29 cellular contexts compared by ENCODE assay signal in the genomic region with DNA sequence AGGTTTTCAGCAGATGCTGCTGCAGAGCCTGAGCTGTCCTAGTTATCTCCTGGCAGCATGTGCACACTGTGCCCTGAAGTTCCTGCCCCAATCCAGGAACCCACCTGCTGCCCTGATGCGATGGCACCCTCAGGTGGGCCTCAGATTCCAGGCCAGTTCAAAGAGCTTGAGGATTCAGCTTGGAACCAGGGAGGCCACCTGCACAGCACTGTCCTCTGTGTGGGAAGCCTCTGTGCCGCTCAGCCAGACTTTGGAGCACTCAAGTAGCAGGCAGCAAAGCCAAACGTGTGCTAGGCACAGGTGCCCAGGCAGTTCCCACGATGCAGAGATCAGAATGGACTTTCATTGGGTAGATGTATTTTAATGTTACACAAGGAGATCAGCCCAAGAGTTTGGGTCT.
"Had no signal": no experiment of that assay in that cellular context is flagged by ENCODE, and none has a peak within 500 bp of the region (broad histone marks: within the 10 kb centered on the region; RNA-seq: fewer than 3 reads in every experiment).

No MANE protein-coding gene starts in this region.

- DNase-seq: activated CD4-positive, alpha-beta memory T cell treated with anti-CD3 and anti-CD28 coated beads for 36 hours; activated CD4-positive, alpha-beta T cell treated with anti-CD3 and anti-CD28 coated beads for 1 hour; activated CD4-positive, alpha-beta T cell treated with anti-CD3 and anti-CD28 coated beads for 48 hours; activated CD8-positive, alpha-beta memory T cell treated with anti-CD3 and anti-CD28 coated beads, Interleukin-2, amount 10 ng/mL, durations not matched to agents 7 days and 5 days; activated CD8-positive, alpha-beta memory T cell treated with anti-CD3 and anti-CD28 coated beads, Interleukin-2, amount 50 U/mL, for 4 hours; activated CD8-positive, alpha-beta T cell treated with anti-CD3 and anti-CD28 coated beads, Interleukin-2, amount 10 ng/mL, durations not matched to agents 7 days and 5 days; activated gamma-delta T cell treated with Interleukin-2 at 50 U/mL for 16 hours; activated naive CD4-positive, alpha-beta T cell treated with anti-CD3 and anti-CD28 coated beads for 36 hours; activated naive CD8-positive, alpha-beta T cell treated with anti-CD3 and anti-CD28 coated beads, Interleukin-2, amount 10 ng/mL, durations not matched to agents 7 days and 5 days; activated T-cell treated with anti-CD3 and anti-CD28 coated beads, Interleukin-2, amount 50 U/mL, for 1 hour; activated T-cell treated with anti-CD3 and anti-CD28 coated beads, Interleukin-2, amount 50 U/mL, for 48 hours; central memory CD4-positive, alpha-beta T cell; effector memory CD4-positive, alpha-beta T cell; foreskin fibroblast; T-helper 2 cell had no signal

- FAIRE-seq: frontal cortex had no signal

- H3K36me3 ChIP-seq: breast epithelium, cardiac muscle cell had no signal

- H3K27ac Mint-ChIP-seq: activated CD4-positive, alpha-beta memory T cell treated with anti-CD3 and anti-CD28 coated beads for 36 hours; activated CD8-positive, alpha-beta memory T cell treated with anti-CD3 and anti-CD28 coated beads, Interleukin-2, amount 10 ng/mL, durations not matched to agents 7 days and 5 days; activated CD8-positive, alpha-beta T cell treated with anti-CD3 and anti-CD28 coated beads, Interleukin-2, amount 10 ng/mL, durations not matched to agents 7 days and 5 days; activated naive CD4-positive, alpha-beta T cell treated with anti-CD3 and anti-CD28 coated beads for 36 hours; activated naive CD4-positive, alpha-beta T cell treated with anti-CD3 and anti-CD28 coated beads, Interleukin-2, amount 50 U/mL, for 24 hours; activated naive CD8-positive, alpha-beta T cell treated with anti-CD3 and anti-CD28 coated beads, Interleukin-2, amount 10 ng/mL, durations not matched to agents 7 days and 5 days; activated T-helper 1 cell treated with anti-CD3 and anti-CD28 coated beads, Interleukin-12 subunit alpha, Interleukin-12 subunit beta, Interleukin-2, Interleukin-4 antibody, amounts not matched to agents 30 ng/mL and 10 ng/mL and 1 ng/mL, durations not matched to agents 14 hours and 24 hours and 36 hours; activated T-helper 2 cell treated with anti-CD3 and anti-CD28 coated beads, Interferon-gamma antibody, Interleukin-2, Interleukin-4, amounts not matched to agents 10 μg/mL and 5 μg/mL and 100 μg/mL, durations not matched to agents 14 hours and 24 hours and 36 hours; dendritic cell treated with granulocyte-macrophage colony-stimulating factor and Interleukin-4, amounts not matched to agents 40 ng/mL and 50 ng/mL, for 4 days; endodermal cell; WTC11 had no signal

- H3K36me3 Mint-ChIP-seq: activated CD8-positive, alpha-beta memory T cell treated with anti-CD3 and anti-CD28 coated beads, Interleukin-2, amount 10 ng/mL, durations not matched to agents 7 days and 5 days; activated naive CD4-positive, alpha-beta T cell treated with anti-CD3 and anti-CD28 coated beads, Interleukin-2, amount 50 U/mL, for 24 hours; WTC11 had no signal

- H3K4me3 Mint-ChIP-seq: activated CD4-positive, alpha-beta memory T cell treated with anti-CD3 and anti-CD28 coated beads for 36 hours; activated CD8-positive, alpha-beta memory T cell treated with anti-CD3 and anti-CD28 coated beads, Interleukin-2, amount 10 ng/mL, durations not matched to agents 7 days and 5 days; activated CD8-positive, alpha-beta T cell treated with anti-CD3 and anti-CD28 coated beads, Interleukin-2, amount 10 ng/mL, durations not matched to agents 7 days and 5 days; activated naive CD4-positive, alpha-beta T cell treated with anti-CD3 and anti-CD28 coated beads for 36 hours; activated naive CD4-positive, alpha-beta T cell treated with anti-CD3 and anti-CD28 coated beads, Interleukin-2, amount 50 U/mL, for 24 hours; activated naive CD8-positive, alpha-beta T cell treated with anti-CD3 and anti-CD28 coated beads, Interleukin-2, amount 10 ng/mL, durations not matched to agents 7 days and 5 days; activated T-helper 1 cell treated with anti-CD3 and anti-CD28 coated beads, Interleukin-12 subunit alpha, Interleukin-12 subunit beta, Interleukin-2, Interleukin-4 antibody, amounts not matched to agents 30 ng/mL and 10 ng/mL and 1 ng/mL, durations not matched to agents 14 hours and 24 hours and 36 hours; brain; dendritic cell treated with granulocyte-macrophage colony-stimulating factor and Interleukin-4, amounts not matched to agents 40 ng/mL and 50 ng/mL, for 4 days; endodermal cell; WTC11 had no signal

- ATAC-seq: activated CD8-positive, alpha-beta memory T cell treated with anti-CD3 and anti-CD28 coated beads, Interleukin-2, amount 10 ng/mL, durations not matched to agents 7 days and 5 days; activated CD8-positive, alpha-beta T cell treated with anti-CD3 and anti-CD28 coated beads, Interleukin-2, amount 10 ng/mL, durations not matched to agents 7 days and 5 days; esophagus mucosa had no signal

- H3K9me3 ChIP-seq: ascending aorta, breast epithelium had no signal

- H3K4me3 ChIP-seq: ascending aorta, breast epithelium, cardiac muscle cell, coronary artery, dorsolateral prefrontal cortex had no signal

- H3K27ac ChIP-seq: ascending aorta, breast epithelium, cardiac muscle cell, coronary artery, dorsolateral prefrontal cortex had no signal

- H3K27me3 Mint-ChIP-seq: activated CD4-positive, alpha-beta memory T cell treated with anti-CD3 and anti-CD28 coated beads for 36 hours; activated CD8-positive, alpha-beta memory T cell treated with anti-CD3 and anti-CD28 coated beads, Interleukin-2, amount 10 ng/mL, durations not matched to agents 7 days and 5 days; activated naive CD4-positive, alpha-beta T cell treated with anti-CD3 and anti-CD28 coated beads, Interleukin-2, amount 50 U/mL, for 24 hours; activated naive CD8-positive, alpha-beta T cell treated with anti-CD3 and anti-CD28 coated beads, Interleukin-2, amount 10 ng/mL, durations not matched to agents 7 days and 5 days; brain; dendritic cell treated with granulocyte-macrophage colony-stimulating factor and Interleukin-4, amounts not matched to agents 40 ng/mL and 50 ng/mL, for 4 days had no signal

- H3K4me1 ChIP-seq: ascending aorta, breast epithelium had no signal

- H3K27me3 ChIP-seq: ascending aorta, breast epithelium, cardiac muscle cell, dorsolateral prefrontal cortex had no signal

- H3K4me1 Mint-ChIP-seq: activated naive CD4-positive, alpha-beta T cell treated with anti-CD3 and anti-CD28 coated beads, Interleukin-2, amount 50 U/mL, for 24 hours had no signal

- H3K9me3 Mint-ChIP-seq: activated CD4-positive, alpha-beta memory T cell treated with anti-CD3 and anti-CD28 coated beads for 36 hours; activated naive CD4-positive, alpha-beta T cell treated with anti-CD3 and anti-CD28 coated beads for 36 hours; activated naive CD4-positive, alpha-beta T cell treated with anti-CD3 and anti-CD28 coated beads, Interleukin-2, amount 50 U/mL, for 24 hours; activated naive CD8-positive, alpha-beta T cell treated with anti-CD3 and anti-CD28 coated beads, Interleukin-2, amount 10 ng/mL, durations not matched to agents 7 days and 5 days; activated T-helper 1 cell treated with anti-CD3 and anti-CD28 coated beads, Interleukin-12 subunit alpha, Interleukin-12 subunit beta, Interleukin-2, Interleukin-4 antibody, amounts not matched to agents 30 ng/mL and 10 ng/mL and 1 ng/mL, durations not matched to agents 14 hours and 24 hours and 36 hours; activated T-helper 2 cell treated with anti-CD3 and anti-CD28 coated beads, Interferon-gamma antibody, Interleukin-2, Interleukin-4, amounts not matched to agents 10 μg/mL and 5 μg/mL and 100 μg/mL, durations not matched to agents 14 hours and 24 hours and 36 hours; brain; dendritic cell treated with granulocyte-macrophage colony-stimulating factor and Interleukin-4, amounts not matched to agents 40 ng/mL and 50 ng/mL, for 4 days; endodermal cell; WTC11 had no signal
